In the genomic region with DNA sequence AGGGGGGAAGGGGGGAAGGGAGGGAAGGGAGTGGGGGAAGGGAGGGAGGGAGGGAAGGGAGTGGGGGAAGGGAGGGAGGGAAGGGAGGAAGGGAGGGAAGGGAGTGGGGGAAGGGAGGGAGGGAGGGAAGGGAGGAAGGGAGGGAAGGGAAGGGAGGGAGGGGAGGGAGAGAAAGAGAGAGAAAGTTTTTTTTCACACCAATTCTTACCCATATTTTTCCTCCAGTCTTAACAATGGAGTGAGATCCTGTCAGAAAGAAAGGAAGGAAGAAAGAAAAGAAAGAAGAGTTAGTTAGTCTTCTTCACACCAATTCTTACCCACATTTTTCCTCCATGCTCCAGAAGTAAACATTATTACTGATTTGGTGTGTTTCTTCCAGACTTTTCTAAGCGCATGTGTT, we compare ENCODE assay signal across 2 cellular contexts.
TF ChIP-seq lines count a peak whose summit lies in the region.

No MANE protein-coding gene starts in this region.

TF ChIP-seq in HepG2, 621 proteins besides CTCF, POLR2A, EP300 and RAD21:
- peak; percentile 96 for TF ChIP-seq HNRNPK (IDR thresholded peaks at IDR 0.05; ENCODE audit: low read depth, low read length, poor library complexity, severe bottlenecking)
- TF ChIP-seq, protein P1, sequence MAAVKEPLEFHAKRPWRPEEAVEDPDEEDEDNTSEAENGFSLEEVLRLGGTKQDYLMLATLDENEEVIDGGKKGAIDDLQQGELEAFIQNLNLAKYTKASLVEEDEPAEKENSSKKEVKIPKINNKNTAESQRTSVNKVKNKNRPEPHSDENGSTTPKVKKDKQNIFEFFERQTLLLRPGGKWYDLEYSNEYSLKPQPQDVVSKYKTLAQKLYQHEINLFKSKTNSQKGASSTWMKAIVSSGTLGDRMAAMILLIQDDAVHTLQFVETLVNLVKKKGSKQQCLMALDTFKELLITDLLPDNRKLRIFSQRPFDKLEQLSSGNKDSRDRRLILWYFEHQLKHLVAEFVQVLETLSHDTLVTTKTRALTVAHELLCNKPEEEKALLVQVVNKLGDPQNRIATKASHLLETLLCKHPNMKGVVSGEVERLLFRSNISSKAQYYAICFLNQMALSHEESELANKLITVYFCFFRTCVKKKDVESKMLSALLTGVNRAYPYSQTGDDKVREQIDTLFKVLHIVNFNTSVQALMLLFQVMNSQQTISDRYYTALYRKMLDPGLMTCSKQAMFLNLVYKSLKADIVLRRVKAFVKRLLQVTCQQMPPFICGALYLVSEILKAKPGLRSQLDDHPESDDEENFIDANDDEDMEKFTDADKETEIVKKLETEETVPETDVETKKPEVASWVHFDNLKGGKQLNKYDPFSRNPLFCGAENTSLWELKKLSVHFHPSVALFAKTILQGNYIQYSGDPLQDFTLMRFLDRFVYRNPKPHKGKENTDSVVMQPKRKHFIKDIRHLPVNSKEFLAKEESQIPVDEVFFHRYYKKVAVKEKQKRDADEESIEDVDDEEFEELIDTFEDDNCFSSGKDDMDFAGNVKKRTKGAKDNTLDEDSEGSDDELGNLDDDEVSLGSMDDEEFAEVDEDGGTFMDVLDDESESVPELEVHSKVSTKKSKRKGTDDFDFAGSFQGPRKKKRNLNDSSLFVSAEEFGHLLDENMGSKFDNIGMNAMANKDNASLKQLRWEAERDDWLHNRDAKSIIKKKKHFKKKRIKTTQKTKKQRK (IDR thresholded peaks at IDR 0.05; ENCODE audit: low read length): no peak

TF ChIP-seq in GM12878, 131 proteins besides CTCF, POLR2A, EP300 and RAD21:
- TF ChIP-seq GABPA (IDR thresholded peaks at IDR 0.05; ENCODE audit: low read depth): no peak
- TF ChIP-seq YY1 (IDR thresholded peaks at IDR 0.05; ENCODE audit: low read depth, low read length): no peak
- no peak for TF ChIP-seq ASH2L (IDR thresholded peaks at IDR 0.05; ENCODE audit: borderline replicate concordance, low read depth)
- TF ChIP-seq RFX5 (IDR thresholded peaks at IDR 0.05; ENCODE audit: low read depth, low read length): no peak
- no peak for TF ChIP-seq KLF5 (IDR thresholded peaks at IDR 0.05; ENCODE audit: partially characterized antibody)
- TF ChIP-seq FOXM1 (IDR thresholded peaks at IDR 0.05; ENCODE audit: low read depth, low read length): no peak
- TF ChIP-seq ZNF207 (IDR thresholded peaks at IDR 0.05; ENCODE audit: borderline replicate concordance): no peak
- TF ChIP-seq POLR2AphosphoS5 (IDR thresholded peaks at IDR 0.05; ENCODE audit: low read length): no peak
- TF ChIP-seq, protein P2, sequence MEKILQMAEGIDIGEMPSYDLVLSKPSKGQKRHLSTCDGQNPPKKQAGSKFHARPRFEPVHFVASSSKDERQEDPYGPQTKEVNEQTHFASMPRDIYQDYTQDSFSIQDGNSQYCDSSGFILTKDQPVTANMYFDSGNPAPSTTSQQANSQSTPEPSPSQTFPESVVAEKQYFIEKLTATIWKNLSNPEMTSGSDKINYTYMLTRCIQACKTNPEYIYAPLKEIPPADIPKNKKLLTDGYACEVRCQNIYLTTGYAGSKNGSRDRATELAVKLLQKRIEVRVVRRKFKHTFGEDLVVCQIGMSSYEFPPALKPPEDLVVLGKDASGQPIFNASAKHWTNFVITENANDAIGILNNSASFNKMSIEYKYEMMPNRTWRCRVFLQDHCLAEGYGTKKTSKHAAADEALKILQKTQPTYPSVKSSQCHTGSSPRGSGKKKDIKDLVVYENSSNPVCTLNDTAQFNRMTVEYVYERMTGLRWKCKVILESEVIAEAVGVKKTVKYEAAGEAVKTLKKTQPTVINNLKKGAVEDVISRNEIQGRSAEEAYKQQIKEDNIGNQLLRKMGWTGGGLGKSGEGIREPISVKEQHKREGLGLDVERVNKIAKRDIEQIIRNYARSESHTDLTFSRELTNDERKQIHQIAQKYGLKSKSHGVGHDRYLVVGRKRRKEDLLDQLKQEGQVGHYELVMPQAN (conservative IDR thresholded peaks at IDR 0.05): no peak
- no peak for TF ChIP-seq WRNIP1 (IDR thresholded peaks at IDR 0.05; ENCODE audit: borderline replicate concordance, low read depth, low read length)
- TF ChIP-seq, protein P3, sequence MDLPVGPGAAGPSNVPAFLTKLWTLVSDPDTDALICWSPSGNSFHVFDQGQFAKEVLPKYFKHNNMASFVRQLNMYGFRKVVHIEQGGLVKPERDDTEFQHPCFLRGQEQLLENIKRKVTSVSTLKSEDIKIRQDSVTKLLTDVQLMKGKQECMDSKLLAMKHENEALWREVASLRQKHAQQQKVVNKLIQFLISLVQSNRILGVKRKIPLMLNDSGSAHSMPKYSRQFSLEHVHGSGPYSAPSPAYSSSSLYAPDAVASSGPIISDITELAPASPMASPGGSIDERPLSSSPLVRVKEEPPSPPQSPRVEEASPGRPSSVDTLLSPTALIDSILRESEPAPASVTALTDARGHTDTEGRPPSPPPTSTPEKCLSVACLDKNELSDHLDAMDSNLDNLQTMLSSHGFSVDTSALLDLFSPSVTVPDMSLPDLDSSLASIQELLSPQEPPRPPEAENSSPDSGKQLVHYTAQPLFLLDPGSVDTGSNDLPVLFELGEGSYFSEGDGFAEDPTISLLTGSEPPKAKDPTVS (IDR thresholded peaks at IDR 0.05; ENCODE audit: low read depth, low read length): no peak
- TF ChIP-seq, protein P4, sequence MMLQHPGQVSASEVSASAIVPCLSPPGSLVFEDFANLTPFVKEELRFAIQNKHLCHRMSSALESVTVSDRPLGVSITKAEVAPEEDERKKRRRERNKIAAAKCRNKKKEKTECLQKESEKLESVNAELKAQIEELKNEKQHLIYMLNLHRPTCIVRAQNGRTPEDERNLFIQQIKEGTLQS (IDR thresholded peaks at IDR 0.05; ENCODE audit: borderline replicate concordance, extremely low read depth, low read depth, low read length): no peak
- TF ChIP-seq GATAD2B (conservative IDR thresholded peaks at IDR 0.05; ENCODE audit: low read depth): no peak
- no peak for TF ChIP-seq CBX5 (IDR thresholded peaks at IDR 0.05; ENCODE audit: low read depth)
- no peak for TF ChIP-seq EZH2 (IDR thresholded peaks at IDR 0.05; ENCODE audit: borderline replicate concordance, control insufficient read depth, low read depth, low read length)
